In the genomic region with DNA sequence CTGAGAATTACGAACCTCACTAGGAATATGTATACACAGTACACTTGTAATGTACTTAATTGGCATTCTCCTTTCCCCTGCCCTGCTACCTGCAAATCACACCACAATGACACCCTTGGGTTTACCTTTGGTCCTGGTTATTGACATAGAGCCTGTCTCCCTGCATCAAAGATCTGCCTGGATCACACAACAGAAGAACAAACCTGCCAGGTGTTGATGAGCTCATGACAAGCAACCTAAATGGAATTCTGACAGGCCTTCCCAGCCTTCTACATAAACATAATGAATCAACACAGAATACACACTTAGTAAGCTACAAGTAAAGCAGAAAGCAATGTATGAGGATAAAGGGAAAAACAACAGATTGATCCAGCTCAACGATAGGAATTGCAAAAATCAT, we compare ENCODE assay signal across 18 cellular contexts.
"Had no signal": no experiment of that assay in that cellular context is flagged by ENCODE, and none has a peak within 500 bp of the region (broad histone marks: within the 10 kb centered on the region; RNA-seq: fewer than 3 reads in every experiment).

No MANE protein-coding gene starts in this region.

- ATAC-seq: activated T-helper 17 cell treated with anti-CD3 and anti-CD28 coated beads, Interleukin-2, amount 50 U/mL, for 72 hours; left ventricle myocardium superior; natural killer cell had no signal

- H3K36me3 ChIP-seq: cardiac muscle cell, right atrium auricular region, tibial artery had no signal

- H3K4me3 ChIP-seq: cardiac muscle cell, right atrium auricular region, tibial artery had no signal

- H3K27ac ChIP-seq: cardiac muscle cell, right atrium auricular region, tibial artery, VCaP had no signal

- DNase-seq: activated CD4-positive, alpha-beta T cell treated with anti-CD3 and anti-CD28 coated beads for 1 hour; activated CD4-positive, alpha-beta T cell treated with anti-CD3 and anti-CD28 coated beads, Interleukin-2, amount 50 U/mL, for 4 hours; activated naive CD4-positive, alpha-beta T cell treated with anti-CD3 and anti-CD28 coated beads for 36 hours; endodermal cell; hippocampal formation; left ventricle myocardium superior; mesenchymal stem cell; natural killer cell; nucleus accumbens; stimulated activated CD4-positive, alpha-beta T cell treated with anti-CD3 and anti-CD28 coated beads, Interleukin-4, amount 100 ng/mL, for 1 hour; stimulated activated naive CD4-positive, alpha-beta T cell; tibial artery had no signal

- H3K9me3 ChIP-seq: right atrium auricular region, tibial artery had no signal

- H3K27me3 ChIP-seq: cardiac muscle cell, right atrium auricular region, tibial artery had no signal

- FAIRE-seq: astrocyte, urothelium cell line had no signal
